In the genomic region with DNA sequence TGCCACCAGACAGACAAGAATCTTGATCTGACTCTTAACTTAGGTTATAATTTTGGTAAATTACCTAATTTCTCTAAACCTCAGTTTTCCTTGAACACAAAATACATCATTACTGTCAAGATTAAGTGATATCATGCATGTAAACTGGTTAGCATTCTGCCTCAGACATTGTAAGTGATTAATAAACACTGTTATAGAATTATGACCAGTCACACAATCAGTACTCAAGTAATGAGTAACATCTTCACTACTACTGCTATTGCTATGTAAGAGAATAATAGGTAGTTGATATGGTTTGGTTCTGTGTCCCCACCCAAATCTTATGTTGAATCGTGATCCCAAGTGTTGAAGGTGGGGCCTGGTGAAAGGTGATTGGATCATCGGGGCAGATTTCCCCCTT, we compare ENCODE assay signal across 23 cellular contexts.
"Had no signal": no experiment of that assay in that cellular context is flagged by ENCODE, and none has a peak within 500 bp of the region (broad histone marks: within the 10 kb centered on the region; RNA-seq: fewer than 3 reads in every experiment).

No MANE protein-coding gene starts in this region.

- H3K27me3 Mint-ChIP-seq: natural killer cell treated with Interleukin-12 subunit alpha and Interleukin-12 subunit beta and Interleukin-15 and Interleukin-18, amount 100 ng/mL, for 72 hours; progenitor cell of endocrine pancreas; stimulated activated memory B cell treated with anti-CD40 and anti-IgM and Interleukin-4, amounts not matched to agents 10 μg/mL and 1 μg/mL and 100 μg/mL, for 72 hours had no signal

- H3K4me1 Mint-ChIP-seq: neural progenitor cell had no signal

- FAIRE-seq: endothelial cell of umbilical vein had no signal

- H3K4me3 Mint-ChIP-seq: endodermal cell; natural killer cell treated with Interleukin-12 subunit alpha and Interleukin-12 subunit beta and Interleukin-15 and Interleukin-18, amount 100 ng/mL, for 72 hours; neural progenitor cell; stimulated activated memory B cell treated with anti-CD40 and anti-IgM and Interleukin-4, amounts not matched to agents 10 μg/mL and 1 μg/mL and 100 μg/mL, for 72 hours had no signal

- H3K27ac Mint-ChIP-seq: endodermal cell; natural killer cell treated with Interleukin-12 subunit alpha and Interleukin-12 subunit beta and Interleukin-15 and Interleukin-18, amount 100 ng/mL, for 72 hours; neural progenitor cell; progenitor cell of endocrine pancreas; stimulated activated memory B cell treated with anti-CD40 and anti-IgM and Interleukin-4, amounts not matched to agents 10 μg/mL and 1 μg/mL and 100 μg/mL, for 72 hours had no signal

- ATAC-seq: foreskin keratinocyte; left colon; left ventricle myocardium superior; natural killer cell treated with Interleukin-12 subunit alpha and Interleukin-12 subunit beta and Interleukin-15 and Interleukin-18, amount 100 ng/mL, for 72 hours; pancreas; right cardiac atrium; stimulated activated memory B cell treated with anti-CD40 and anti-IgM and Interleukin-4, amounts not matched to agents 10 μg/mL and 1 μg/mL and 100 μg/mL, for 72 hours had no signal

- DNase-seq: effector CD4-positive, alpha-beta T cell; endodermal cell; erythroblast; foreskin keratinocyte; head of caudate nucleus; hippocampal formation; left colon; left ventricle myocardium superior; mesenchymal stem cell; midbrain; nucleus accumbens; pancreas; right cardiac atrium; stimulated activated CD4-positive, alpha-beta T cell treated with anti-CD3 and anti-CD28 coated beads, Interleukin-4, amount 100 ng/mL, for 1 hour; stimulated activated CD8-positive, alpha-beta memory T cell treated with anti-CD3 and anti-CD28 coated beads, Interleukin-4, amount 100 ng/mL, for 48 hours; stomach; substantia nigra; trophoblast cell had no signal
